Comparison of ENCODE assay signal across 1 cellular context in the genomic region with DNA sequence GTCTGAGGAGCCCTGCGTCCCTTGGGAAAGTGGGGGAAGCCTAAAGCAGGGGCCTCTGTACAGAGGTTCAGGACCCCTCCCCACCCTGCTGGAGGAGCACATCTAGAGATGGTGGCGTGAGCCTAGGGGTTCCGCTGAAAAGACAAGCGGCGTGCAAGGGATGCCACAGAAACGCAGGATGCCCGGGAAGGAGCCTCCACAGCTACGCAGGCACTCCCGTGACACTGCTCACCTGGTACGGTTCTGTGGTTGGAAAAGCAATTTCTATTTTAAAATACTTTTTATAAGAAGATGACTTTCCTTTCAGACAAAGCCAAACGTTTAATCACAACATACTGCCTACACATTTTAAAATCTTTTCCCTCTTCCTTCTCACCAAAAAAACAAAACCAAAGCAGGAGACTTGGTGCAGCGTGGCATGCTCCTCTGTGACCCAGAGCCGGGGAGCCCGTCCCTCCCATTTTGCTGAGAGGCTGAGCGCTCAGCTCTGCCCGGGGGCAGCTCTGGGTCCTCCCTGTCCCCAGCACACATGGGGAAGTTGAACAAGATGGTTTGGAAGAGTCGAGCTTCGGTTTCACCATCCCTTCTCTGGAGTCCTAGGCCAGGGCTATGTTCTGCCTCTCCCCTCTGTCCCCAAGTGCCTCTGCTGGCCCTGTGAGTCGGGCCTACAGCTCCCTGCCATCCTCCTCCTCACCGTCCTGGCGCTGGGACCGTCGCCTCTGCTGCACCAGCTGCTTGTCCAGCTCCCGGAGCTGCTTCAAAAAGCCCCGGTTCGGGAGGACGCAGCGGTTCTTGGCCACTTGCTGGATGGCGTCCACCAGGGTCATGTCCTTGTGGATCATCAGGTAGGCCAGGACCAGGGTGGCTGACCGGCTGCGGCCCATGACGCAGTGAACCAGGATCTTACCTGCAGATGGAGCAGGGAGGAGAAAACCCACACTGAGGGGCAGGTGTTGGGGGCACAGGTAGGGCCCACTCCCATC.
TF ChIP-seq lines count a peak whose summit lies in the region.

No MANE protein-coding gene starts in this region.

TF ChIP-seq in IMR-90, 13 proteins besides CTCF, POLR2A, EP300 and RAD21:
- TF ChIP-seq CEBPB (IDR thresholded peaks at IDR 0.05; ENCODE audit: low read depth, low read length): no peak
- no peak for TF ChIP-seq MAZ (IDR thresholded peaks at IDR 0.05; ENCODE audit: borderline replicate concordance, low read depth, low read length)
- TF ChIP-seq, protein P1, sequence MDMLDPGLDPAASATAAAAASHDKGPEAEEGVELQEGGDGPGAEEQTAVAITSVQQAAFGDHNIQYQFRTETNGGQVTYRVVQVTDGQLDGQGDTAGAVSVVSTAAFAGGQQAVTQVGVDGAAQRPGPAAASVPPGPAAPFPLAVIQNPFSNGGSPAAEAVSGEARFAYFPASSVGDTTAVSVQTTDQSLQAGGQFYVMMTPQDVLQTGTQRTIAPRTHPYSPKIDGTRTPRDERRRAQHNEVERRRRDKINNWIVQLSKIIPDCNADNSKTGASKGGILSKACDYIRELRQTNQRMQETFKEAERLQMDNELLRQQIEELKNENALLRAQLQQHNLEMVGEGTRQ (IDR thresholded peaks at IDR 0.05; ENCODE audit: low read depth, low read length): no peak
- TF ChIP-seq, protein P2, sequence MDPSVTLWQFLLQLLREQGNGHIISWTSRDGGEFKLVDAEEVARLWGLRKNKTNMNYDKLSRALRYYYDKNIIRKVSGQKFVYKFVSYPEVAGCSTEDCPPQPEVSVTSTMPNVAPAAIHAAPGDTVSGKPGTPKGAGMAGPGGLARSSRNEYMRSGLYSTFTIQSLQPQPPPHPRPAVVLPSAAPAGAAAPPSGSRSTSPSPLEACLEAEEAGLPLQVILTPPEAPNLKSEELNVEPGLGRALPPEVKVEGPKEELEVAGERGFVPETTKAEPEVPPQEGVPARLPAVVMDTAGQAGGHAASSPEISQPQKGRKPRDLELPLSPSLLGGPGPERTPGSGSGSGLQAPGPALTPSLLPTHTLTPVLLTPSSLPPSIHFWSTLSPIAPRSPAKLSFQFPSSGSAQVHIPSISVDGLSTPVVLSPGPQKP (IDR thresholded peaks at IDR 0.05; ENCODE audit: borderline replicate concordance, low read depth, low read length): no peak
- TF ChIP-seq RFX5 (IDR thresholded peaks at IDR 0.05; ENCODE audit: low read depth, low read length): no peak
- no peak for TF ChIP-seq FOS (IDR thresholded peaks at IDR 0.05; ENCODE audit: low read depth, low read length)
- TF ChIP-seq NFE2L2 (IDR thresholded peaks at IDR 0.05; ENCODE audit: low read depth, low read length): no peak
- no peak for TF ChIP-seq MAFK (IDR thresholded peaks at IDR 0.05; ENCODE audit: low read depth, low read length)
- TF ChIP-seq BHLHE40 (IDR thresholded peaks at IDR 0.05; ENCODE audit: low read depth, low read length): no peak
- no peak for TF ChIP-seq CHD1 (IDR thresholded peaks at IDR 0.05; ENCODE audit: low read depth, low read length)
- TF ChIP-seq SMC3 (IDR thresholded peaks at IDR 0.05; ENCODE audit: low read depth, low read length): no peak
- TF ChIP-seq RCOR1 (IDR thresholded peaks at IDR 0.05; ENCODE audit: insufficient replicate concordance, low read length): no peak
- TF ChIP-seq MXI1 (IDR thresholded peaks at IDR 0.05; ENCODE audit: borderline replicate concordance, low read depth, low read length): no peak
